ENCODE assay signal across 8 cellular contexts in genomic region chr3:8501388-8502131, GRCh38. TPM values are rescaled to one million over a fixed set of nuclear protein-coding genes. Genes with fewer than 3 reads are reported as not detected.
A peak's percentile ranks its signal among the peaks of the same experiment; 100 is the strongest.
DNase-seq lines count a peak whose midpoint lies in the region; ATAC-seq and TF ChIP-seq lines count a peak whose summit lies in the region.

TSS of gene LMCD1 (plus strand) at chr3:8501823. CDS start at chr3:8501939, 116 bp downstream.

- ATAC-seq in T-helper 17 cell (peak; percentile 99), heart right ventricle (peak; percentile 96 to 100 (median 97))

- CTCF ChIA-PET in HEK293 (lab: Yijun Ruan, JAX): interaction anchor here (0.7 to 4.0 kb wide), 4 partner anchors 11 to 686 kb away, joined by 3 to 21 read pairs (median 6); no protein-coding TSS in a partner anchor

- peak within 1 kb of the TSS; percentile 38 for H3K4me3 ChIP-seq in HEK293 (ENCODE audit: low read depth, low read length)
- peak within 1 kb of the TSS; percentile 19 to 74 (median 56) for H3K4me3 ChIP-seq in heart right ventricle
- peak within 1 kb of the TSS; percentile 26 to 58 (median 33) for H3K4me3 ChIP-seq in transverse colon

- WGBS in heart right ventricle, 2 donors: 0 to 1% methylated on average over 49 of the region's 49 CpGs
- WGBS in transverse colon (ENCODE audit: low coverage in 1 of 2), 2 donors: 5 to 11% methylated on average over 6 to 44 of the region's 49 CpGs

- H3K27me3 ChIP-seq in heart right ventricle (peaks cover 0 to 9% (median 0%) of the 10 kb centered on the region in 7 donors), transverse colon (no peaks in the 10 kb centered on the region)

- peak; percentile 88 for DNase-seq in GM04503 (ENCODE audit: low read depth)
- DNase-seq in NCI-H1048 (lab: John Stamatoyannopoulos, UW): peak; percentile 84
- peak; percentile 62 to 79 (median 73) for DNase-seq in T-helper 17 cell
- peak; percentile 40 to 99 (median 94) for DNase-seq in amygdala (lab: John Stamatoyannopoulos, UW)
- DNase-seq in heart right ventricle: peak; percentile 95 to 97
- peak; percentile 95 to 100 (median 97) for DNase-seq in posterior cingulate gyrus
- DNase-seq in transverse colon: peak; percentile 95

- peak; percentile 7; the same call in 1 of the 2 replicates for TF ChIP-seq CTCF in HEK293 (tag by site-specific recombination; IDR thresholded peaks at IDR 0.05)
- TF ChIP-seq CTCF in heart right ventricle (IDR thresholded peaks at IDR 0.05): peak in 7 of 9 donors; percentile 12 to 56 (median 42)
- TF ChIP-seq CTCF in transverse colon (IDR thresholded peaks at IDR 0.05): peak in 4 of 5 experiments; percentile 25 to 54 (median 36)

- H3K27me3 Mint-ChIP-seq in T-helper 17 cell: peaks cover 4% of the 10 kb centered on the region

- peak; percentile 47 for TF ChIP-seq POLR2A in transverse colon (IDR thresholded peaks at IDR 0.05)

- H3K36me3 ChIP-seq in HEK293 (ENCODE audit: control insufficient read depth in 2 of 2, insufficient read depth in 1 of 2, low read length in 2 of 2): no peaks in the 10 kb centered on the region
- peaks cover 0 to 9% (median 0%) of the 10 kb centered on the region in 9 donors for H3K36me3 ChIP-seq in heart right ventricle
- no peaks in the 10 kb centered on the region for H3K36me3 ChIP-seq in transverse colon

- no peaks in the 10 kb centered on the region for H3K9me3 ChIP-seq in HEK293 (ENCODE audit: control insufficient read depth, insufficient read depth, low read depth, low read length)
- no peaks in the 10 kb centered on the region for H3K9me3 ChIP-seq in T-helper 17 cell (ENCODE audit: control insufficient read depth, low read length, poor library complexity, severe bottlenecking)
- no peaks in the 10 kb centered on the region for H3K9me3 ChIP-seq in heart right ventricle
- H3K9me3 ChIP-seq in transverse colon: no peaks in the 10 kb centered on the region

- H3K4me1 Mint-ChIP-seq in T-helper 17 cell: peaks cover 10% of the 10 kb centered on the region

- intact Hi-C loops in heart right ventricle (cut with DNase I): loop anchor here in 3 of 10 donors (5.0 to 10.0 kb wide), 3 partner anchors 57 to 71 kb away; no protein-coding TSS in a partner anchor
- intact Hi-C loops in posterior cingulate gyrus (cut with DNase I): loop anchor here (5.0 kb wide), 1 partner anchor 59 kb away; no protein-coding TSS in a partner anchor
- intact Hi-C loops in transverse colon (cut with DNase I; ENCODE audit: low total_unique reads): no loop called here

- peak within 1 kb of the TSS; percentile 88 for H3K27ac ChIP-seq in HEK293 (ENCODE audit: extremely low read depth, low read depth, low read length)
- peak within 1 kb of the TSS; percentile 58 to 97 (median 92) for H3K27ac ChIP-seq in heart right ventricle
- H3K27ac ChIP-seq in transverse colon: peak within 1 kb of the TSS; percentile 78 to 84 (median 82)

- POLR2A ChIA-PET in HEK293 (lab: Yijun Ruan, JAX): interaction anchor here (0.6 to 2.0 kb wide), 10 partner anchors 12 to 871 kb away, joined by 3 to 18 read pairs (median 4); no protein-coding TSS in a partner anchor

- in situ Hi-C loops in transverse colon (cut with MboI; ENCODE audit: low pct_ligation_motif_present in 1 of 4, low pct_unique_long_range_greater_than_20kb in 1 of 4, low sequenced_read_pairs in 3 of 4): no loop called here

- TF ChIP-seq EP300 in transverse colon (IDR thresholded peaks at IDR 0.05; ENCODE audit: low read depth): no peak

- peak within 1 kb of the TSS; percentile 94 for H3K4me3 Mint-ChIP-seq in T-helper 17 cell

- no peaks in the 10 kb centered on the region for H3K36me3 Mint-ChIP-seq in T-helper 17 cell (ENCODE audit: low read depth)

- H3K27ac Mint-ChIP-seq in T-helper 17 cell: peak within 1 kb of the TSS; percentile 87

- H3K4me1 ChIP-seq in HEK293 (ENCODE audit: control insufficient read depth, insufficient read depth, low read length) (peaks cover 42% of the 10 kb centered on the region), heart right ventricle (peaks cover 10 to 80% (median 63%) of the 10 kb centered on the region in 9 donors), transverse colon (peaks cover 13 to 41% (median 24%) of the 10 kb centered on the region in 4 donors)

TF ChIP-seq in HEK293, 187 proteins besides CTCF, POLR2A, EP300 and RAD21 (continues in another document):
- no peak for TF ChIP-seq ZNF626 (tag by site-specific recombination; IDR thresholded peaks at IDR 0.05)
- TF ChIP-seq ZNF529 (tag by site-specific recombination; IDR thresholded peaks at IDR 0.05; ENCODE audit: insufficient replicate concordance): no peak
- no peak for TF ChIP-seq ZBTB44 (tag by site-specific recombination; IDR thresholded peaks at IDR 0.05)
- peak; percentile 91 for TF ChIP-seq GLIS2 (tag by site-specific recombination; IDR thresholded peaks at IDR 0.05)
- TF ChIP-seq ZNF501 (tag by site-specific recombination; IDR thresholded peaks at IDR 0.05): peak; percentile 68; the same call in 1 of the 2 replicates
- TF ChIP-seq ZNF555 (tag by site-specific recombination; conservative IDR thresholded peaks at IDR 0.05): no peak
- TF ChIP-seq ZNF600 (tag by site-specific recombination; IDR thresholded peaks at IDR 0.05): peak; percentile 61; the same call in 1 of the 2 replicates
- no peak for TF ChIP-seq ZNF791 (tag by site-specific recombination; IDR thresholded peaks at IDR 0.05)
- TF ChIP-seq INSM2 (tag by site-specific recombination; IDR thresholded peaks at IDR 0.05): 0 out of 2 replicates have a peak, but pooled peaks have one; percentile 7
- TF ChIP-seq ZNF692 (tag by site-specific recombination; IDR thresholded peaks at IDR 0.05): peak; percentile 100
- no peak for TF ChIP-seq AEBP2 (tag by site-specific recombination; IDR thresholded peaks at IDR 0.05; ENCODE audit: borderline replicate concordance)
- TF ChIP-seq ELK4 (IDR thresholded peaks at IDR 0.05; ENCODE audit: borderline replicate concordance, low read depth, low read length): no peak

RNA-seq across cellular contexts. Expression of gene LMCD1, which starts in this region (rescaled TPM):
- total RNA-seq in T-helper 17 cell (under 1 TPM; 0.85 to 0.89 TPM), heart right ventricle (10 to 100 TPM; 28.2 to 75.7 (median 45.7) TPM), transverse colon (10 to 100 TPM in 2 of 4 donors, 1 to 10 TPM in 2; 6.7 to 26.6 (median 9.6) TPM)
- 100 to 1,000 TPM in 1 of 2 donors, 10 to 100 TPM in 1; 18.6 to 459 TPM for polyA plus RNA-seq in heart right ventricle

Comparison
In these comparisons a context has a peak if more than half of its experiments do, and no peak if none do; other contexts are left out.
1. Peak in every context shown above with its lines: DNase-seq, ATAC-seq, H3K4me3 ChIP-seq and H3K27ac ChIP-seq.
2. RNA of gene LMCD1 (total RNA-seq): 28.2 to 75.7 TPM in heart right ventricle and 6.7 to 26.6 TPM in transverse colon; 0.85 to 0.89 TPM in T-helper 17 cell; every median in the first group is over 4 times any median in the second.
3. Peak in DNase-seq and ATAC-seq in T-helper 17 cell; RNA of the gene not detected or under 1 TPM.